ENCODE assay signal across 8 cellular contexts in genomic region chr1:9004731-9005708, GRCh38. TPM values are rescaled to one million over a fixed set of nuclear protein-coding genes. Genes with fewer than 3 reads are reported as not detected.
DNase-seq lines count a peak whose midpoint lies in the region; ATAC-seq, FAIRE-seq and TF ChIP-seq lines count a peak whose summit lies in the region.

No MANE protein-coding gene starts in this region.

- no peaks in the 10 kb centered on the region for H3K27me3 ChIP-seq in bronchial epithelial cell (ENCODE audit: control insufficient read depth, insufficient read depth, low read length)

- ATAC-seq in activated CD4-positive, CD25-positive, alpha-beta regulatory T cell treated with anti-CD3 and anti-CD28 coated beads, Interleukin-2, amount 50 U/mL, for 24 hours: peak; percentile 75 to 81
- ATAC-seq in left colon: peak; percentile 71
- no peak for ATAC-seq in HG03439 (IDR thresholded peaks at IDR 0.05; ENCODE audit: unreplicated experiment)

- no peak overlapping the region for H3K4me3 ChIP-seq in bronchial epithelial cell (ENCODE audit: low read depth, low read length)

- DNase-seq in SIG-M5 treated with dmso at 0.1 percent for 504 hours (lab: John Stamatoyannopoulos, UW; ENCODE audit: unreplicated experiment): peak; percentile 72
- no peak for DNase-seq in SIG-M5 (lab: John Stamatoyannopoulos, UW)
- peak; percentile 55 for DNase-seq in NCI-H128 (lab: John Stamatoyannopoulos, UW; ENCODE audit: unreplicated experiment)
- peak; percentile 66 for DNase-seq in bronchial epithelial cell (ENCODE audit: low read depth)
- DNase-seq in left colon: peak; percentile 70 to 87
- peak; percentile 70 for DNase-seq in stimulated activated CD4-positive, alpha-beta T cell treated with anti-CD3 and anti-CD28 coated beads, Interleukin-2, amount 100 ng/mL, for 4 hours (ENCODE audit: low read depth)

- FAIRE-seq in bronchial epithelial cell (lab: Jason Lieb, UNC): no peak

- peak; percentile 95 for TF ChIP-seq CTCF in bronchial epithelial cell (IDR thresholded peaks at IDR 0.05; ENCODE audit: insufficient read depth, low read length, severe bottlenecking)

- no peaks in the 10 kb centered on the region for H3K36me3 ChIP-seq in bronchial epithelial cell (ENCODE audit: control insufficient read depth, insufficient read depth, low read length)

- intact Hi-C loops in left colon (cut with DNase I, micrococcal nuclease): no loop called here

RNA-seq across cellular contexts. Expression of gene SLC2A7, which starts 21.2 kb away (rescaled TPM):
- total RNA-seq in bronchial epithelial cell: not detected in 2 replicates
- total RNA-seq in left colon: not detected

RNA-seq across cellular contexts. Expression of gene CA6, which starts 59.4 kb away (rescaled TPM):
- not detected in 2 replicates for total RNA-seq in bronchial epithelial cell
- total RNA-seq in left colon: not detected
